In the genomic region with DNA sequence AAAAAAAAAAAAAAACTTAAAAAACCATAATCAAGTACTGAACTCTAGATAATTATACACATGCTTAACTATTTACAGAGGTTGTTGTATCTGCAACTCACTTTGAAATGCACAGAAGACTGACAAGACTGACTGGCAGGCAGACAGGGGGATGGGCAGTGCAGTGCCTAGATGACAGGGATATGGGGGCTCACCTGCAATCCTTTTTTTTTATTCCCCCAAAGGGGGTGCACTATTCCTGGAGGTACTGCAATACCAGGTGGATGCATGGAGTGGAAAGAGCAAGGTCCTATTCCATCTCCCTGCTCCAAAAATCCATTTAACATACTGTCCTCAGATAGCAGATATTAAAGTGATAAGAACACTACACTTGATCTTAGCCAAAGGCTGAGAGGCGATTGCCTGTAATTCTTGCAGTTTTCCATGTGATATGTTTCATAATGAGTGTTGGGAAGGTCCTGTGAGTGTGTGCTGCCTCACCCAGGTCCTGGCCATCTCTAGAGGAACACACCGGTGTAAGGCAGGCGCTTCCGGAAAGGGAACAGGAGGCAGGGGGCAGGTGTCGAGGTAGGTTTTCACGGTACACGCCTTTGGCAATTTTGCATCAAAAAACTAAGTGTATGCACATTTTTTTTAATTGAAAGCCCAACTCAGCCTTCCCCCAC, we compare ENCODE assay signal across 8 cellular contexts. TPM values are rescaled to one million over a fixed set of nuclear protein-coding genes. Genes with fewer than 3 reads are reported as not detected.
DNase-seq lines count a peak whose midpoint lies in the region; ATAC-seq and TF ChIP-seq lines count a peak whose summit lies in the region.

No MANE protein-coding gene starts in this region.

- H3K27ac ChIP-seq in A673 (ENCODE audit: low read depth, low read length, poor library complexity, severe bottlenecking) = no peak overlapping the region

- intact Hi-C loops in A673 (cut with micrococcal nuclease; ENCODE audit: unreplicated experiment) = loop anchor here (1.0 to 10.0 kb wide), 4 partner anchors 47 to 510 kb away; partner anchors contain the start of gene RUVBL1
- intact Hi-C loops in mucosa of descending colon (cut with DNase I, micrococcal nuclease) = no loop called here

- CTCF ChIA-PET in A673 (lab: Charles Lee) = interaction anchor here (0.7 to 1.6 kb wide), 3 partner anchors 58 to 356 kb away, joined by 3 to 5 read pairs (median 4); no protein-coding TSS in a partner anchor

- no TSS peak for BruUV-seq in A673 (replicated peaks; lab: Mats Ljungman, UMichigan)

- ATAC-seq in HG03354 (IDR thresholded peaks at IDR 0.05; ENCODE audit: poor library complexity, severe bottlenecking, unreplicated experiment) = peak; percentile 6
- ATAC-seq in mucosa of descending colon = peak; percentile 60
- no peak for ATAC-seq in GM21576 (IDR thresholded peaks at IDR 0.05; ENCODE audit: unreplicated experiment)

- H3K9me3 ChIP-seq in A673 (ENCODE audit: low read depth, low read length, poor library complexity, severe bottlenecking) (no peaks in the 10 kb centered on the region), mucosa of descending colon (no peaks in the 10 kb centered on the region)

- H3K4me1 ChIP-seq in A673 (ENCODE audit: insufficient read depth, low read length, poor library complexity, severe bottlenecking) = peaks cover 17% of the 10 kb centered on the region
- peaks cover 20% of the 10 kb centered on the region for H3K4me1 ChIP-seq in mucosa of descending colon (ENCODE audit: low read depth)

- H3K36me3 ChIP-seq in A673 (ENCODE audit: insufficient read depth, low read length, poor library complexity, severe bottlenecking) (peaks cover 38% of the 10 kb centered on the region), mucosa of descending colon (ENCODE audit: low read depth) (peaks cover 7% of the 10 kb centered on the region)

- H3K4me3 ChIP-seq in A673 (ENCODE audit: low read depth, low read length, poor library complexity, severe bottlenecking) (peak overlapping the region; percentile 49), choroid plexus epithelial cell (ENCODE audit: low read depth, low read length) (peak overlapping the region; percentile 53), mucosa of descending colon (no peak overlapping the region)

- peak; percentile 23 for DNase-seq in A673 (ENCODE audit: low spot score)
- peak; percentile 38 for DNase-seq in choroid plexus epithelial cell (ENCODE audit: low read depth)
- DNase-seq in mucosa of descending colon = peak in 1 of 3 donors; percentile 29
- DNase-seq in GM20000 (ENCODE audit: low spot score) = no peak
- DNase-seq in retina = no peak
- DNase-seq in occipital lobe (lab: John Stamatoyannopoulos, UW) = no peak

- H3K27me3 ChIP-seq in A673 (replicated peaks; ENCODE audit: insufficient read depth, low read depth, low read length, poor library complexity) = no peaks in the 10 kb centered on the region

- POLR2A ChIA-PET in A673 (lab: Charles Lee; ENCODE audit: low non-redundant PET) = interaction anchor here (0.6 kb wide), 1 partner anchor 502 kb away, joined by 19 read pairs; no protein-coding TSS in a partner anchor

- TF ChIP-seq CTCF in A673 (conservative IDR thresholded peaks at IDR 0.05; ENCODE audit: low read depth, low read length) (no peak), choroid plexus epithelial cell (conservative IDR thresholded peaks at IDR 0.05; ENCODE audit: low read depth, low read length) (no peak), mucosa of descending colon (IDR thresholded peaks at IDR 0.05) (no peak), GM20000 (IDR thresholded peaks at IDR 0.05; ENCODE audit: extremely low read depth, missing control alignments) (no peak)

RNA-seq across cellular contexts. Expression of gene SEC61A1, which starts 22.7 kb away (rescaled TPM):
- total RNA-seq in A673 (2021) = 156 and 176 TPM in 2 replicates
- 100 to 1,000 TPM; 111 to 159 (median 116) TPM for total RNA-seq in mucosa of descending colon
- total RNA-seq in occipital lobe = 77.2 TPM

RNA-seq across cellular contexts. Expression of gene RUVBL1, which starts 48.6 kb away (rescaled TPM):
- total RNA-seq in A673 (2021) = 153 and 156 TPM in 2 replicates
- total RNA-seq in mucosa of descending colon = 10 to 100 TPM; 12.1 to 19.0 (median 15.6) TPM
- 38.5 TPM for total RNA-seq in occipital lobe

Comparison
In these comparisons a context has a peak if more than half of its experiments do, and no peak if none do; other contexts are left out.
1. DNase-seq: peak in A673 (single experiment) and choroid plexus epithelial cell (single experiment); none in GM20000 (single experiment), retina (single experiment) and occipital lobe (single experiment).